ENCODE assay signal across 34 cellular contexts in the genomic region with DNA sequence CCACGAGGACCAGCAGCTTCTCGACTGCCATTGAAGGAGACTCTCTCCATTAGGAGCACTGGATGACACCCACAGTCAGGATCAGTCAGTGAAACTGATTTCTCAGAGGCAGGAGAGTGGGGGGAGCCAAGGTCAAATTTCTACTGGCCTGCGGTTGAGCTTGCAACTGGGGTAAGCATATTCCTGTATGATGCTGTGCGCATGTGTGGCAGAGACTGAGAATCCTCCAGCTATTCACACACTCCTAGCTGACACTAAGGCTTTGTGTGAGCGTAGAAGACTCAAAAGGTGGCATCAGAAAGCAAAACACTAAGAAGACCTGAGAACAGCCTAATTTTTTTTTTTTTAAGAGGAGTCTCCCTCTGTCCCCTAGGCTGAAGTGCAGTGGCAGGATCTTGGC.
"Had no signal": no experiment of that assay in that cellular context is flagged by ENCODE, and none has a peak within 500 bp of the region (broad histone marks: within the 10 kb centered on the region; RNA-seq: fewer than 3 reads in every experiment).

No MANE protein-coding gene starts in this region.

- H3K36me3 ChIP-seq: MG63 had no signal

- DNase-seq: Karpas-422, Kasumi-1, MG63, MV-4-11, NCI-H1048, NCI-H1092, NCI-H1092 treated with DMSO at 0.1 percent for 48 hours, NCI-H1105, NCI-H1105 treated with DMSO at 0.1 percent for 48 hours, NCI-H1417, NCI-H1417 treated with DMSO at 0.1 percent for 48 hours, NCI-H1436, NCI-H1436 treated with DMSO at 0.1 percent for 48 hours, NCI-H146, NCI-H1694, NCI-H1694 treated with DMSO at 0.1 percent for 48 hours, NCI-H187, NCI-H187 treated with DMSO at 0.1 percent for 48 hours, NCI-H1930, NCI-H2029, NCI-H2029 treated with DMSO at 0.1 percent for 48 hours, NCI-H2081, NCI-H2081 treated with DMSO at 0.1 percent for 48 hours, NCI-H2107, NCI-H2171, NCI-H2171 treated with DMSO at 0.1 percent for 48 hours, NCI-H2227 treated with DMSO at 0.1 percent for 48 hours, NCI-H226, NCI-H345, NCI-H446, NCI-H446 treated with DMSO at 0.1 percent for 48 hours, NCI-H510A, NCI-H510A treated with DMSO at 0.1 percent for 48 hours, NCI-H524 had no signal

- H3K27me3 ChIP-seq: MG63 had no signal

- H3K4me3 ChIP-seq: MG63 had no signal
